In the genomic region with DNA sequence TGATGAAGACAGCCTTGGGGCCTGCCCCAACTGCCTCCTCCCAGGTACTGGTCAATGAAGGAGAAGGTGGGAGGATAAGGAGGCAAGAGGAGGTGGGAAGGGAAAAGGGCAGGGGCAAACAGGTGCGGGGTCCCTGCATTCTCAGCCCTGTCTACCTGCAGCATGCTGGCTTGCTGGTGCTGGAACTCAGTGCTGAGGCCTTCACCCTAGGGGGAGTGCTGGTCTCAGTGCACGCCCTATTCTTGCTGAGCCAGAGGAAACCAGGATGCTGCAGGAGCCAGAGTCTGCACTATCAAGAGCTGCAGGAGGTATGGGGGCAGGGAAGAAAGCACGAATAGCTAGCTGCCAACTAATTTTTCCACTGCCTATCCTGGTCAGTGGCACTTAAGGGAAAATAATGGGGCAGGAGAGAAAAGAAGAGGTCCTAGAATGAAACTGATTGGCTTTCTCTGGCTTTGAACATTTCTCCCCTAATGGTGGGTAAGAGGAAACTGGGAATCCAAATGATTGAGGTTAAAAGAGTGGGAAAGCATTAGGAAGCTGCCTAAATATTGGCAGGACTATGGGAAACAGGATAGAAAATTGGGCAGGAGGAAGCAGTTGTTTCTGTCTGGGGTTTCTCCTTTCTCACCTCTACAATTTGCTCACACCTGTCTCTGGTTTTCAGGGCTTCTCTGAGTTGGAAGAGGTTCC, we compare ENCODE assay signal across 1 cellular context.
TF ChIP-seq lines count a peak whose summit lies in the region.

No MANE protein-coding gene starts in this region.

TF ChIP-seq in GM12878, 131 proteins besides CTCF, POLR2A, EP300 and RAD21:
- TF ChIP-seq, protein P1, sequence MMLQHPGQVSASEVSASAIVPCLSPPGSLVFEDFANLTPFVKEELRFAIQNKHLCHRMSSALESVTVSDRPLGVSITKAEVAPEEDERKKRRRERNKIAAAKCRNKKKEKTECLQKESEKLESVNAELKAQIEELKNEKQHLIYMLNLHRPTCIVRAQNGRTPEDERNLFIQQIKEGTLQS (IDR thresholded peaks at IDR 0.05; ENCODE audit: borderline replicate concordance, extremely low read depth, low read depth, low read length): no peak
- TF ChIP-seq GATAD2B (conservative IDR thresholded peaks at IDR 0.05; ENCODE audit: low read depth) (no peak), ZNF217 (IDR thresholded peaks at IDR 0.05) (no peak), SP1 (IDR thresholded peaks at IDR 0.05; ENCODE audit: low read depth, low read length) (no peak), HCFC1 (IDR thresholded peaks at IDR 0.05; ENCODE audit: low read length) (no peak), ZNF207 (IDR thresholded peaks at IDR 0.05; ENCODE audit: borderline replicate concordance) (no peak), NFIC (IDR thresholded peaks at IDR 0.05; ENCODE audit: low read depth, low read length) (no peak), CBFB (IDR thresholded peaks at IDR 0.05; ENCODE audit: low read depth) (no peak), WRNIP1 (IDR thresholded peaks at IDR 0.05; ENCODE audit: borderline replicate concordance, low read depth, low read length) (no peak), IKZF1 (conservative IDR thresholded peaks at IDR 0.05) (no peak)
